ENCODE assay signal across 1 cellular context in the genomic region with DNA sequence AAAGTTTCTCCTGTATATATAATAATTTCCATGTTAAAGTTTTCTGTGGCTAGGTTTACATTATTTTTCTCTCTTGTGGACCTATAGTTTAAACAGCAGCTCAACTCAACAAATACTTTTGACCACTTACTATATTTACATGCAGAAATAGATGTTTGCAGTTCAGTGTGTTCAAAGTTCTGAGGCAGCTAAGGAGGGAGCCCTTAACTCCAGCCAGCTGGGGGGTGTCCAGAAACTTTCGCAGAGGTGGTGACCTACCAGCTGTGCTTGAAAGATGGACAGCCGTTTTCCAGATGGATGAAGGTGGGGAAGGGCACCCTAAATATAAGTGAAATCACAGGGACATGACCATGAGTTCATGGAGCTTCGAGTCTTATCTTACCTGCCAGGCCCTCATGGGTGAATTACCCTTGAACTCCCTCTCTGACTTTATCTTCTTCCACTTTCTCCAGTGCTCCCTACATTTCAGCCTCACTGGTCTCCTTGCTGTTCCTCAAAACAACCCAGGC.
TF ChIP-seq lines count a peak whose summit lies in the region.

No MANE protein-coding gene starts in this region.

TF ChIP-seq in K562, 482 proteins besides CTCF, POLR2A, EP300 and RAD21 (continued from another document and continues in another):
- TF ChIP-seq, protein P1, sequence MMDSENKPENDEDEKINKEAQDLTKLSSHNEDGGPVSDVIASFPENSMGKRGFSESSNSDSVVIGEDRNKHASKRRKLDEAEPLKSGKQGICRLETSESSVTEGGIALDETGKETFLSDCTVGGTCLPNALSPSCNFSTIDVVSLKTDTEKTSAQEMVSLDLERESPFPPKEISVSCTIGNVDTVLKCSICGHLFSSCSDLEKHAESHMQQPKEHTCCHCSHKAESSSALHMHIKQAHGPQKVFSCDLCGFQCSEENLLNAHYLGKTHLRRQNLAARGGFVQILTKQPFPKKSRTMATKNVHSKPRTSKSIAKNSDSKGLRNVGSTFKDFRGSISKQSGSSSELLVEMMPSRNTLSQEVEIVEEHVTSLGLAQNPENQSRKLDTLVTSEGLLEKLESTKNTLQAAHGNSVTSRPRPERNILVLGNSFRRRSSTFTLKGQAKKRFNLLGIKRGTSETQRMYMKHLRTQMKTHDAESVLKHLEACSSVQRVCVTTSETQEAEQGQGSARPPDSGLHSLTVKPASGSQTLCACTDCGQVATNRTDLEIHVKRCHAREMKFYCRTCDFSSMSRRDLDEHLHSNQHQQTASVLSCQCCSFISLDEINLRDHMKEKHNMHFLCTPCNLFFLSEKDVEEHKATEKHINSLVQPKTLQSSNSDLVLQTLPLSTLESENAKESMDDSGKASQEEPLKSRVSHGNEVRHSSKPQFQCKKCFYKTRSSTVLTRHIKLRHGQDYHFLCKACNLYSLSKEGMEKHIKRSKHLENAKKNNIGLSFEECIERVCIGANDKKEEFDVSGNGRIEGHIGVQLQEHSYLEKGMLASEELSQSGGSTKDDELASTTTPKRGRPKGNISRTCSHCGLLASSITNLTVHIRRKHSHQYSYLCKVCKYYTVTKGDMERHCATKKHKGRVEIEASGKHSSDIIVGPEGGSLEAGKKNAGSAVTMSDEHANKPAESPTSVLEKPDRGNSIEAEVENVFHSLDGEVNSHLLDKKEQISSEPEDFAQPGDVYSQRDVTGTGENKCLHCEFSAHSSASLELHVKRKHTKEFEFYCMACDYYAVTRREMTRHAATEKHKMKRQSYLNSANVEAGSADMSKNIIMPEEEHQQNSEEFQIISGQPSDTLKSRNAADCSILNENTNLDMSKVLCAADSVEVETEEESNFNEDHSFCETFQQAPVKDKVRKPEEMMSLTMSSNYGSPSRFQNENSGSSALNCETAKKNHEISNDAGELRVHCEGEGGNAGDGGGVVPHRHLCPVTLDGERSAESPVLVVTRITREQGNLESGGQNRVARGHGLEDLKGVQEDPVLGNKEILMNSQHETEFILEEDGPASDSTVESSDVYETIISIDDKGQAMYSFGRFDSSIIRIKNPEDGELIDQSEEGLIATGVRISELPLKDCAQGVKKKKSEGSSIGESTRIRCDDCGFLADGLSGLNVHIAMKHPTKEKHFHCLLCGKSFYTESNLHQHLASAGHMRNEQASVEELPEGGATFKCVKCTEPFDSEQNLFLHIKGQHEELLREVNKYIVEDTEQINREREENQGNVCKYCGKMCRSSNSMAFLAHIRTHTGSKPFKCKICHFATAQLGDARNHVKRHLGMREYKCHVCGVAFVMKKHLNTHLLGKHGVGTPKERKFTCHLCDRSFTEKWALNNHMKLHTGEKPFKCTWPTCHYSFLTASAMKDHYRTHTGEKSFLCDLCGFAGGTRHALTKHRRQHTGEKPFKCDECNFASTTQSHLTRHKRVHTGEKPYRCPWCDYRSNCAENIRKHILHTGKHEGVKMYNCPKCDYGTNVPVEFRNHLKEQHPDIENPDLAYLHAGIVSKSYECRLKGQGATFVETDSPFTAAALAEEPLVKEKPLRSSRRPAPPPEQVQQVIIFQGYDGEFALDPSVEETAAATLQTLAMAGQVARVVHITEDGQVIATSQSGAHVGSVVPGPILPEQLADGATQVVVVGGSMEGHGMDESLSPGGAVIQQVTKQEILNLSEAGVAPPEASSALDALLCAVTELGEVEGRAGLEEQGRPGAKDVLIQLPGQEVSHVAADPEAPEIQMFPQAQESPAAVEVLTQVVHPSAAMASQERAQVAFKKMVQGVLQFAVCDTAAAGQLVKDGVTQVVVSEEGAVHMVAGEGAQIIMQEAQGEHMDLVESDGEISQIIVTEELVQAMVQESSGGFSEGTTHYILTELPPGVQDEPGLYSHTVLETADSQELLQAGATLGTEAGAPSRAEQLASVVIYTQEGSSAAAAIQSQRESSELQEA (IDR thresholded peaks at IDR 0.05; ENCODE audit: low read depth) = no peak
- TF ChIP-seq ZNF324 (CRISPR knock-in tag; IDR thresholded peaks at IDR 0.05) (no peak), ZNF232 (CRISPR knock-in tag; IDR thresholded peaks at IDR 0.05) (no peak), TAF7 (tag; IDR thresholded peaks at IDR 0.05) (no peak), ZNF143 (CRISPR knock-in tag; IDR thresholded peaks at IDR 0.05) (no peak), NR2C2 (CRISPR knock-in tag; IDR thresholded peaks at IDR 0.05) (no peak), NR2C2 (tag; IDR thresholded peaks at IDR 0.05) (peak; percentile 28; the same call in 1 of the 2 replicates), RAD51 (IDR thresholded peaks at IDR 0.05; ENCODE audit: borderline replicate concordance, low read depth) (no peak), KDM1A (IDR thresholded peaks at IDR 0.05) (peak; percentile 82 to 87), ZNF124 (CRISPR knock-in tag; IDR thresholded peaks at IDR 0.05) (no peak), ZC3H11A (IDR thresholded peaks at IDR 0.05; ENCODE audit: low read depth, low read length) (no peak), SPI1 (IDR thresholded peaks at IDR 0.05; ENCODE audit: borderline replicate concordance, low read depth, low read length) (peak; percentile 33; the same call in 1 of the 2 replicates), YY1 (IDR thresholded peaks at IDR 0.05; ENCODE audit: borderline replicate concordance in 1 of 3, control insufficient read depth in 1 of 3, extremely low read depth in 1 of 3, insufficient read depth in 3 of 3, insufficient read length in 1 of 3, insufficient replicate concordance in 2 of 3, low read depth in 1 of 3, low read length in 2 of 3) (no peak), POLR3A (IDR thresholded peaks at IDR 0.05; ENCODE audit: borderline replicate concordance, extremely low read depth, insufficient read depth, insufficient read length) (no peak), FOXJ3 (CRISPR knock-in tag; IDR thresholded peaks at IDR 0.05) (no peak), PML (IDR thresholded peaks at IDR 0.05; ENCODE audit: low read length) (peak; percentile 55), BRD9 (IDR thresholded peaks at IDR 0.05; ENCODE audit: low read depth, partially characterized antibody) (no peak), HMG20A (CRISPR knock-in tag; conservative IDR thresholded peaks at IDR 0.05) (no peak), HOXB6 (CRISPR knock-in tag; IDR thresholded peaks at IDR 0.05; ENCODE audit: borderline replicate concordance) (no peak), SMARCA5 (IDR thresholded peaks at IDR 0.05) (no peak), TEAD1 (CRISPR knock-in tag; IDR thresholded peaks at IDR 0.05) (no peak), ZNF696 (CRISPR knock-in tag; conservative IDR thresholded peaks at IDR 0.05) (no peak)
- TF ChIP-seq, protein P2, sequence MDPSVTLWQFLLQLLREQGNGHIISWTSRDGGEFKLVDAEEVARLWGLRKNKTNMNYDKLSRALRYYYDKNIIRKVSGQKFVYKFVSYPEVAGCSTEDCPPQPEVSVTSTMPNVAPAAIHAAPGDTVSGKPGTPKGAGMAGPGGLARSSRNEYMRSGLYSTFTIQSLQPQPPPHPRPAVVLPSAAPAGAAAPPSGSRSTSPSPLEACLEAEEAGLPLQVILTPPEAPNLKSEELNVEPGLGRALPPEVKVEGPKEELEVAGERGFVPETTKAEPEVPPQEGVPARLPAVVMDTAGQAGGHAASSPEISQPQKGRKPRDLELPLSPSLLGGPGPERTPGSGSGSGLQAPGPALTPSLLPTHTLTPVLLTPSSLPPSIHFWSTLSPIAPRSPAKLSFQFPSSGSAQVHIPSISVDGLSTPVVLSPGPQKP (CRISPR knock-in tag; IDR thresholded peaks at IDR 0.05) = no peak
- TF ChIP-seq, protein P3, sequence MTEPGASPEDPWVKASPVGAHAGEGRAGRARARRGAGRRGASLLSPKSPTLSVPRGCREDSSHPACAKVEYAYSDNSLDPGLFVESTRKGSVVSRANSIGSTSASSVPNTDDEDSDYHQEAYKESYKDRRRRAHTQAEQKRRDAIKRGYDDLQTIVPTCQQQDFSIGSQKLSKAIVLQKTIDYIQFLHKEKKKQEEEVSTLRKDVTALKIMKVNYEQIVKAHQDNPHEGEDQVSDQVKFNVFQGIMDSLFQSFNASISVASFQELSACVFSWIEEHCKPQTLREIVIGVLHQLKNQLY (CRISPR knock-in tag; conservative IDR thresholded peaks at IDR 0.05) = no peak
- TF ChIP-seq, protein P4, sequence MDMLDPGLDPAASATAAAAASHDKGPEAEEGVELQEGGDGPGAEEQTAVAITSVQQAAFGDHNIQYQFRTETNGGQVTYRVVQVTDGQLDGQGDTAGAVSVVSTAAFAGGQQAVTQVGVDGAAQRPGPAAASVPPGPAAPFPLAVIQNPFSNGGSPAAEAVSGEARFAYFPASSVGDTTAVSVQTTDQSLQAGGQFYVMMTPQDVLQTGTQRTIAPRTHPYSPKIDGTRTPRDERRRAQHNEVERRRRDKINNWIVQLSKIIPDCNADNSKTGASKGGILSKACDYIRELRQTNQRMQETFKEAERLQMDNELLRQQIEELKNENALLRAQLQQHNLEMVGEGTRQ (CRISPR knock-in tag; IDR thresholded peaks at IDR 0.05) = no peak
- TF ChIP-seq, protein P5, sequence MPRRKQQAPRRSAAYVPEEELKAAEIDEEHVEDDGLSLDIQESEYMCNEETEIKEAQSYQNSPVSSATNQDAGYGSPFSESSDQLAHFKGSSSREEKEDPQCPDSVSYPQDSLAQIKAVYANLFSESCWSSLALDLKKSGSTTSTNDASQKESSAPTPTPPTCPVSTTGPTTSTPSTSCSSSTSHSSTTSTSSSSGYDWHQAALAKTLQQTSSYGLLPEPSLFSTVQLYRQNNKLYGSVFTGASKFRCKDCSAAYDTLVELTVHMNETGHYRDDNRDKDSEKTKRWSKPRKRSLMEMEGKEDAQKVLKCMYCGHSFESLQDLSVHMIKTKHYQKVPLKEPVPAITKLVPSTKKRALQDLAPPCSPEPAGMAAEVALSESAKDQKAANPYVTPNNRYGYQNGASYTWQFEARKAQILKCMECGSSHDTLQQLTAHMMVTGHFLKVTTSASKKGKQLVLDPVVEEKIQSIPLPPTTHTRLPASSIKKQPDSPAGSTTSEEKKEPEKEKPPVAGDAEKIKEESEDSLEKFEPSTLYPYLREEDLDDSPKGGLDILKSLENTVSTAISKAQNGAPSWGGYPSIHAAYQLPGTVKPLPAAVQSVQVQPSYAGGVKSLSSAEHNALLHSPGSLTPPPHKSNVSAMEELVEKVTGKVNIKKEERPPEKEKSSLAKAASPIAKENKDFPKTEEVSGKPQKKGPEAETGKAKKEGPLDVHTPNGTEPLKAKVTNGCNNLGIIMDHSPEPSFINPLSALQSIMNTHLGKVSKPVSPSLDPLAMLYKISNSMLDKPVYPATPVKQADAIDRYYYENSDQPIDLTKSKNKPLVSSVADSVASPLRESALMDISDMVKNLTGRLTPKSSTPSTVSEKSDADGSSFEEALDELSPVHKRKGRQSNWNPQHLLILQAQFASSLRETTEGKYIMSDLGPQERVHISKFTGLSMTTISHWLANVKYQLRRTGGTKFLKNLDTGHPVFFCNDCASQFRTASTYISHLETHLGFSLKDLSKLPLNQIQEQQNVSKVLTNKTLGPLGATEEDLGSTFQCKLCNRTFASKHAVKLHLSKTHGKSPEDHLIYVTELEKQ (CRISPR knock-in tag; IDR thresholded peaks at IDR 0.05) = no peak
- TF ChIP-seq, protein P6, sequence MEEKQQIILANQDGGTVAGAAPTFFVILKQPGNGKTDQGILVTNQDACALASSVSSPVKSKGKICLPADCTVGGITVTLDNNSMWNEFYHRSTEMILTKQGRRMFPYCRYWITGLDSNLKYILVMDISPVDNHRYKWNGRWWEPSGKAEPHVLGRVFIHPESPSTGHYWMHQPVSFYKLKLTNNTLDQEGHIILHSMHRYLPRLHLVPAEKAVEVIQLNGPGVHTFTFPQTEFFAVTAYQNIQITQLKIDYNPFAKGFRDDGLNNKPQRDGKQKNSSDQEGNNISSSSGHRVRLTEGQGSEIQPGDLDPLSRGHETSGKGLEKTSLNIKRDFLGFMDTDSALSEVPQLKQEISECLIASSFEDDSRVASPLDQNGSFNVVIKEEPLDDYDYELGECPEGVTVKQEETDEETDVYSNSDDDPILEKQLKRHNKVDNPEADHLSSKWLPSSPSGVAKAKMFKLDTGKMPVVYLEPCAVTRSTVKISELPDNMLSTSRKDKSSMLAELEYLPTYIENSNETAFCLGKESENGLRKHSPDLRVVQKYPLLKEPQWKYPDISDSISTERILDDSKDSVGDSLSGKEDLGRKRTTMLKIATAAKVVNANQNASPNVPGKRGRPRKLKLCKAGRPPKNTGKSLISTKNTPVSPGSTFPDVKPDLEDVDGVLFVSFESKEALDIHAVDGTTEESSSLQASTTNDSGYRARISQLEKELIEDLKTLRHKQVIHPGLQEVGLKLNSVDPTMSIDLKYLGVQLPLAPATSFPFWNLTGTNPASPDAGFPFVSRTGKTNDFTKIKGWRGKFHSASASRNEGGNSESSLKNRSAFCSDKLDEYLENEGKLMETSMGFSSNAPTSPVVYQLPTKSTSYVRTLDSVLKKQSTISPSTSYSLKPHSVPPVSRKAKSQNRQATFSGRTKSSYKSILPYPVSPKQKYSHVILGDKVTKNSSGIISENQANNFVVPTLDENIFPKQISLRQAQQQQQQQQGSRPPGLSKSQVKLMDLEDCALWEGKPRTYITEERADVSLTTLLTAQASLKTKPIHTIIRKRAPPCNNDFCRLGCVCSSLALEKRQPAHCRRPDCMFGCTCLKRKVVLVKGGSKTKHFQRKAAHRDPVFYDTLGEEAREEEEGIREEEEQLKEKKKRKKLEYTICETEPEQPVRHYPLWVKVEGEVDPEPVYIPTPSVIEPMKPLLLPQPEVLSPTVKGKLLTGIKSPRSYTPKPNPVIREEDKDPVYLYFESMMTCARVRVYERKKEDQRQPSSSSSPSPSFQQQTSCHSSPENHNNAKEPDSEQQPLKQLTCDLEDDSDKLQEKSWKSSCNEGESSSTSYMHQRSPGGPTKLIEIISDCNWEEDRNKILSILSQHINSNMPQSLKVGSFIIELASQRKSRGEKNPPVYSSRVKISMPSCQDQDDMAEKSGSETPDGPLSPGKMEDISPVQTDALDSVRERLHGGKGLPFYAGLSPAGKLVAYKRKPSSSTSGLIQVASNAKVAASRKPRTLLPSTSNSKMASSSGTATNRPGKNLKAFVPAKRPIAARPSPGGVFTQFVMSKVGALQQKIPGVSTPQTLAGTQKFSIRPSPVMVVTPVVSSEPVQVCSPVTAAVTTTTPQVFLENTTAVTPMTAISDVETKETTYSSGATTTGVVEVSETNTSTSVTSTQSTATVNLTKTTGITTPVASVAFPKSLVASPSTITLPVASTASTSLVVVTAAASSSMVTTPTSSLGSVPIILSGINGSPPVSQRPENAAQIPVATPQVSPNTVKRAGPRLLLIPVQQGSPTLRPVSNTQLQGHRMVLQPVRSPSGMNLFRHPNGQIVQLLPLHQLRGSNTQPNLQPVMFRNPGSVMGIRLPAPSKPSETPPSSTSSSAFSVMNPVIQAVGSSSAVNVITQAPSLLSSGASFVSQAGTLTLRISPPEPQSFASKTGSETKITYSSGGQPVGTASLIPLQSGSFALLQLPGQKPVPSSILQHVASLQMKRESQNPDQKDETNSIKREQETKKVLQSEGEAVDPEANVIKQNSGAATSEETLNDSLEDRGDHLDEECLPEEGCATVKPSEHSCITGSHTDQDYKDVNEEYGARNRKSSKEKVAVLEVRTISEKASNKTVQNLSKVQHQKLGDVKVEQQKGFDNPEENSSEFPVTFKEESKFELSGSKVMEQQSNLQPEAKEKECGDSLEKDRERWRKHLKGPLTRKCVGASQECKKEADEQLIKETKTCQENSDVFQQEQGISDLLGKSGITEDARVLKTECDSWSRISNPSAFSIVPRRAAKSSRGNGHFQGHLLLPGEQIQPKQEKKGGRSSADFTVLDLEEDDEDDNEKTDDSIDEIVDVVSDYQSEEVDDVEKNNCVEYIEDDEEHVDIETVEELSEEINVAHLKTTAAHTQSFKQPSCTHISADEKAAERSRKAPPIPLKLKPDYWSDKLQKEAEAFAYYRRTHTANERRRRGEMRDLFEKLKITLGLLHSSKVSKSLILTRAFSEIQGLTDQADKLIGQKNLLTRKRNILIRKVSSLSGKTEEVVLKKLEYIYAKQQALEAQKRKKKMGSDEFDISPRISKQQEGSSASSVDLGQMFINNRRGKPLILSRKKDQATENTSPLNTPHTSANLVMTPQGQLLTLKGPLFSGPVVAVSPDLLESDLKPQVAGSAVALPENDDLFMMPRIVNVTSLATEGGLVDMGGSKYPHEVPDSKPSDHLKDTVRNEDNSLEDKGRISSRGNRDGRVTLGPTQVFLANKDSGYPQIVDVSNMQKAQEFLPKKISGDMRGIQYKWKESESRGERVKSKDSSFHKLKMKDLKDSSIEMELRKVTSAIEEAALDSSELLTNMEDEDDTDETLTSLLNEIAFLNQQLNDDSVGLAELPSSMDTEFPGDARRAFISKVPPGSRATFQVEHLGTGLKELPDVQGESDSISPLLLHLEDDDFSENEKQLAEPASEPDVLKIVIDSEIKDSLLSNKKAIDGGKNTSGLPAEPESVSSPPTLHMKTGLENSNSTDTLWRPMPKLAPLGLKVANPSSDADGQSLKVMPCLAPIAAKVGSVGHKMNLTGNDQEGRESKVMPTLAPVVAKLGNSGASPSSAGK (IDR thresholded peaks at IDR 0.05) = no peak
